Comparison of ENCODE assay signal across 1 cellular context in the genomic region with DNA sequence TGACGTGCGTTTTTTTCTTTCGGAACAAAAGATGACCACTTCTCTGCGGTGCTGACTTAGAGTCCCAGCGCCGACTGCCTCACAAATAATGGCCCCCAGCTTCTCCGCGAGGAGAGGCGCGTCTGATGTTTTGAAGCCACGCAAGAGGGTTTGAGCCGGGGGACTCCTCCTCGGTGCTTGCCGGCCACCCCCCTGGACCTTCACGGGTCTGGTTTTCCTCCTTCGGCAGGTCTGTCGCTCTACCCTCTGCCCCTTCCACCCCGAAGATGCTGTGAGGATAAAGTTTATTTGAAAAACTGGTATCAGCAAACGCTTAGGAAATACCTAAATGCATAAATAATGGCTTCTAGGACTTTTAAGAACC.
TF ChIP-seq lines count a peak whose summit lies in the region.

No MANE protein-coding gene starts in this region.

TF ChIP-seq in endothelial cell of umbilical vein, 7 proteins besides CTCF, POLR2A, EP300 and RAD21 (continued from another document):
- TF ChIP-seq EZH2 (IDR thresholded peaks at IDR 0.05; ENCODE audit: borderline replicate concordance, low read depth, low read length, severe bottlenecking) (no peak), POLR2AphosphoS5 (IDR thresholded peaks at IDR 0.05; ENCODE audit: insufficient read depth, low read depth, low read length) (no peak), JUN (IDR thresholded peaks at IDR 0.05; ENCODE audit: borderline replicate concordance, insufficient read depth, insufficient read length, low read depth) (no peak)
TF ChIP-seq in endothelial cell of umbilical vein: peak in this region for 0.
